8 cellular contexts compared by ENCODE assay signal in genomic region chr15:51192560-51193280, GRCh38.
DNase-seq lines count a peak whose midpoint lies in the region; ATAC-seq and TF ChIP-seq lines count a peak whose summit lies in the region.

No MANE protein-coding gene starts in this region.

- POLR2A ChIA-PET in activated B cell treated with CpG ODN at 0.5 μM for 24 hours (lab: Charles Lee), result no interaction called here

- H3K4me3 Mint-ChIP-seq in activated B cell treated with CpG ODN at 0.5 μM for 24 hours, result no peak overlapping the region

- no peak overlapping the region for H3K27ac Mint-ChIP-seq in activated B cell treated with CpG ODN at 0.5 μM for 24 hours

- no peaks in the 10 kb centered on the region for H3K36me3 Mint-ChIP-seq in activated B cell treated with CpG ODN at 0.5 μM for 24 hours (ENCODE audit: low read depth)

- DNase-seq in D341Med (ENCODE audit: low spot score) (peak; percentile 87), NCI-H2227 (lab: John Stamatoyannopoulos, UW; ENCODE audit: unreplicated experiment) (peak; percentile 84), activated B cell treated with CpG ODN at 0.5 μM for 24 hours (peak; percentile 57), cardiac fibroblast (ENCODE audit: low read depth in 2 of 2) (peak; percentile 94), kidney epithelial cell (ENCODE audit: low read depth) (peak; percentile 56)
- DNase-seq in stimulated activated CD4-positive, alpha-beta T cell treated with anti-CD3 and anti-CD28 coated beads, Interleukin-1b, Interleukin-23, amount 100 ng/mL, for 24 hours (ENCODE audit: low read depth in 4 of 4, low spot score in 1 of 4), result peak; percentile 48 to 72 (median 64)

- peaks cover 14% of the 10 kb centered on the region for H3K27me3 ChIP-seq in kidney epithelial cell (ENCODE audit: control insufficient read depth, insufficient read depth, low read length)

- H3K36me3 ChIP-seq in kidney epithelial cell (ENCODE audit: control insufficient read depth, insufficient read depth, low read length), result no peaks in the 10 kb centered on the region

- no peaks in the 10 kb centered on the region for H3K9me3 Mint-ChIP-seq in activated B cell treated with CpG ODN at 0.5 μM for 24 hours

- no peaks in the 10 kb centered on the region for H3K4me1 Mint-ChIP-seq in activated B cell treated with CpG ODN at 0.5 μM for 24 hours

- H3K4me3 ChIP-seq in cardiac fibroblast (replicated peaks in 1 of 2; ENCODE audit: low read depth in 2 of 2, low read length in 2 of 2) (no peak overlapping the region), kidney epithelial cell (ENCODE audit: low read depth, low read length) (no peak overlapping the region)

- peak; percentile 59 for ATAC-seq in HG02610 (IDR thresholded peaks at IDR 0.05; ENCODE audit: unreplicated experiment)
- peak; percentile 49 for ATAC-seq in activated B cell treated with CpG ODN at 0.5 μM for 24 hours (ENCODE audit: low read depth)
- no peak for ATAC-seq in GM21526 (IDR thresholded peaks at IDR 0.05; ENCODE audit: low FRiP score, unreplicated experiment)

- intact Hi-C loops in activated B cell treated with CpG ODN at 0.5 μM for 24 hours (cut with micrococcal nuclease), result loop anchor here (1.0 to 5.0 kb wide), 4 partner anchors 29 to 1955 kb away; no protein-coding TSS in a partner anchor

- CTCF ChIA-PET in activated B cell treated with CpG ODN at 0.5 μM for 24 hours (lab: Charles Lee), result interaction anchor here (0.5 to 3.0 kb wide), 10 partner anchors 8 to 825 kb away, joined by 3 to 28 read pairs (median 4); no protein-coding TSS in a partner anchor

- H3K27me3 Mint-ChIP-seq in activated B cell treated with CpG ODN at 0.5 μM for 24 hours, result peaks cover 37% of the 10 kb centered on the region

- TF ChIP-seq CTCF in activated B cell treated with CpG ODN at 0.5 μM for 24 hours (IDR thresholded peaks at IDR 0.05) (peak; percentile 78), cardiac fibroblast (IDR thresholded peaks at IDR 0.05; ENCODE audit: low read depth, low read length) (peak; percentile 96), kidney epithelial cell (IDR thresholded peaks at IDR 0.05; ENCODE audit: insufficient read depth, low read length, poor library complexity, severe bottlenecking) (peak; percentile 95)
